In the genomic region with DNA sequence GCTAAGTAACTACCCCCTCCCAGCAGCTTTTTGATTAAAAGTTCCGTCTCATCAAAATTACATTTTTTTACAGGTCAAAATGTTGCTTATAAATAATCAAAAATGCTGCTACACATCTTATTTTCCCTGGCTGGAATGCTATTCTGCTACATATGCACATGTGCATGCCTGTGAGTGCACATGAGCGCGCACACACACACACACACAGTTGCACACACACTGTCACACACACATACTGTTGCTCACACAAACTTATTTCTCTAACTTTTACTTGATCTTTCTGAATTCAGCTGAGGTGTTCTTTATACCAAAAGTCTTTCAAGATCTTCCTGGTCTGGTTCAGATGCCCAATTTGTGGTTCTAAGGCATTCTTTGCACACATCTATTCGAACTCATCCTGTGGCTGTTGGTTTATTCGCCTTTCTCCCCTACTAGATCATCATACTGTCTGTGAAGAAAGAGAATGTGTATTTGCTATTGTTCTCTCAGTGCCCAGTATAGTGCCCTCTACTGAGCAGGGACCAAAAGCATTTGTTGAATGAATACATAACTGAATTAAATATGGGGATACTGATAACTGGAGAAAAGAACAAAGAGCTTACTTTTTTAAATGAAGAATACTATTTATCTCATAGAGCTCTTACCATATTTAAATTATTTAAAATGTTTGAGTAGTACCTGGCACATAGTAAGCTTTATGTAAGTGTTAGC, we compare ENCODE assay signal across 19 cellular contexts.
DNase-seq lines count a peak whose midpoint lies in the region; ATAC-seq and TF ChIP-seq lines count a peak whose summit lies in the region.
"Had no signal": no experiment of that assay in that cellular context is flagged by ENCODE, and none has a peak within 500 bp of the region (broad histone marks: within the 10 kb centered on the region; RNA-seq: fewer than 3 reads in every experiment).

No MANE protein-coding gene starts in this region.

- H2BK20ac ChIP-seq in IMR-90 (ENCODE audit: low read depth, low read length), result 0 out of 2 replicates have a peak overlapping the region, but pooled peaks have one; percentile 44

- no peak overlapping the region for H3K18ac ChIP-seq in IMR-90 (ENCODE audit: low read depth, low read length)

- in situ Hi-C loops in IMR-90 (cut with MboI; ENCODE audit: low sequenced_read_pairs), result no loop called here
- in situ Hi-C loops in astrocyte of the spinal cord (cut with HindIII; ENCODE audit: low sequenced_read_pairs), result no loop called here

- H3K4me2 ChIP-seq in IMR-90 (ENCODE audit: low read depth, low read length), result no peak overlapping the region

- H4K20me1 ChIP-seq in IMR-90 (ENCODE audit: insufficient read depth, low read length), result no peaks in the 10 kb centered on the region

- BruUV-seq in IMR-90 (replicated peaks; lab: Mats Ljungman, UMichigan), result no TSS peak

- no peak overlapping the region for H4K8ac ChIP-seq in IMR-90 (ENCODE audit: low read depth in 2 of 2, low read length in 2 of 2)

- no peak overlapping the region for H4K91ac ChIP-seq in IMR-90 (ENCODE audit: insufficient read depth, low read depth, low read length)

- H2AFZ ChIP-seq in IMR-90 (replicated peaks; ENCODE audit: low read length, poor library complexity), result no peak overlapping the region

- H3K23ac ChIP-seq in IMR-90 (ENCODE audit: low read depth, low read length), result 0 out of 2 replicates have a peak overlapping the region, but pooled peaks have one; percentile 33

- no peak overlapping the region for H3K14ac ChIP-seq in IMR-90 (replicated peaks; ENCODE audit: low read depth, low read length)

- ATAC-seq in IMR-90 (ENCODE audit: low read depth) (no peak), right lobe of liver (peak in 3 of 4 donors; percentile 29 to 41 (median 32)), GM21786 (IDR thresholded peaks at IDR 0.05; ENCODE audit: unreplicated experiment) (no peak), lower lobe of right lung (no peak)
- ATAC-seq: activated CD8-positive, alpha-beta memory T cell treated with anti-CD3 and anti-CD28 coated beads, Interleukin-2, amount 10 ng/mL, durations not matched to agents 7 days and 5 days; K562 had no signal

- no peaks in the 10 kb centered on the region for H3K27me3 ChIP-seq in IMR-90 (ENCODE audit: control insufficient read depth, insufficient read depth, low read length)
- H3K27me3 ChIP-seq in right lobe of liver, result no peaks in the 10 kb centered on the region
- no peaks in the 10 kb centered on the region for H3K27me3 ChIP-seq in lower lobe of right lung (ENCODE audit: low read depth)
- H3K27me3 ChIP-seq: ascending aorta, thyroid gland had no signal

- DNase-seq in DMS53 treated with DMSO at 0.1 percent for 48 hours (lab: John Stamatoyannopoulos, UW; ENCODE audit: unreplicated experiment) (peak; percentile 31), IMR-90 (no peak), astrocyte of the spinal cord (ENCODE audit: low read depth, low spot score) (no peak), right lobe of liver (no peak), EL (no peak), lower lobe of right lung (no peak)
- DNase-seq in stimulated activated CD4-positive, alpha-beta T cell treated with anti-CD3 and anti-CD28 coated beads, Interleukin-12 subunit alpha, Interleukin-12 subunit beta, amount 100 ng/mL, for 4 hours, result no peak
- DNase-seq: activated CD4-positive, CD25-positive, alpha-beta regulatory T cell; activated CD8-positive, alpha-beta memory T cell treated with anti-CD3 and anti-CD28 coated beads, Interleukin-2, amount 10 ng/mL, durations not matched to agents 7 days and 5 days; activated gamma-delta T cell treated with Interleukin-2 at 50 U/mL for 16 hours; foreskin fibroblast; H7; NCI-H1436 treated with DMSO at 0.1 percent for 48 hours; stimulated activated CD4-positive, alpha-beta T cell treated with anti-CD3 and anti-CD28 coated beads, Interleukin-4, amount 100 ng/mL, for 4 hours; thyroid gland had no signal

- H2BK120ac ChIP-seq in IMR-90 (ENCODE audit: low read depth, low read length), result peak overlapping the region; percentile 18; the same call in 1 of the 2 replicates

- H3K9ac ChIP-seq in IMR-90 (ENCODE audit: low read depth, low read length), result no peak overlapping the region

- H3K9me3 ChIP-seq in IMR-90 (ENCODE audit: control insufficient read depth, insufficient read depth, low read length) (no peaks in the 10 kb centered on the region), right lobe of liver (no peaks in the 10 kb centered on the region), lower lobe of right lung (no peaks in the 10 kb centered on the region)
- H3K9me3 ChIP-seq: ascending aorta, thyroid gland had no signal

- H2BK15ac ChIP-seq in IMR-90 (ENCODE audit: low read depth, low read length), result peak overlapping the region; percentile 74; the same call in 1 of the 3 replicates

- TF ChIP-seq POLR2A in IMR-90 (IDR thresholded peaks at IDR 0.05; ENCODE audit: low read depth, low read length) (no peak), right lobe of liver (IDR thresholded peaks at IDR 0.05) (no peak)

- peaks cover 2% of the 10 kb centered on the region for H3K4me1 ChIP-seq in IMR-90 (ENCODE audit: control insufficient read depth, insufficient read depth, low read length)
- H3K4me1 ChIP-seq in right lobe of liver, result no peaks in the 10 kb centered on the region
- H3K4me1 ChIP-seq in lower lobe of right lung, result no peaks in the 10 kb centered on the region
- H3K4me1 ChIP-seq: ascending aorta, thyroid gland had no signal

- dilution Hi-C loops in IMR-90 (cut with HindIII; ENCODE audit: low sequenced_read_pairs, unreplicated experiment), result no loop called here

- H2BK5ac ChIP-seq in IMR-90 (ENCODE audit: low read depth, low read length, poor library complexity, severe bottlenecking), result no peak overlapping the region

- POLR2A ChIA-PET in IMR-90 (lab: Charles Lee; ENCODE audit: unreplicated experiment), result no interaction called here

- H3K27ac ChIP-seq in IMR-90 (ENCODE audit: insufficient read depth, low read length) (no peak overlapping the region), right lobe of liver (no peak overlapping the region), lower lobe of right lung (no peak overlapping the region)
- H3K27ac ChIP-seq: ascending aorta, thyroid gland had no signal

- H3K9me1 ChIP-seq in IMR-90 (ENCODE audit: insufficient read depth, low read length), result peaks cover 5% of the 10 kb centered on the region; the same call in 1 of the 2 replicates

- no peak overlapping the region for H2AK5ac ChIP-seq in IMR-90 (ENCODE audit: low read depth, low read length)

- TF ChIP-seq CTCF in IMR-90 (conservative IDR thresholded peaks at IDR 0.05; ENCODE audit: low read depth, low read length), result no peak
- peak; percentile 28 for TF ChIP-seq CTCF in astrocyte of the spinal cord (IDR thresholded peaks at IDR 0.05; ENCODE audit: low read depth, low read length)
- TF ChIP-seq CTCF in right lobe of liver (IDR thresholded peaks at IDR 0.05), result peak in 3 of 4 donors; percentile 19 to 24 (median 19)
- no peak for TF ChIP-seq CTCF in lower lobe of right lung (IDR thresholded peaks at IDR 0.05)

- TF ChIP-seq RAD21 in IMR-90 (IDR thresholded peaks at IDR 0.05; ENCODE audit: low read length), result no peak

- H3K36me3 ChIP-seq in IMR-90 (ENCODE audit: control insufficient read depth, insufficient read depth, low read length) (no peaks in the 10 kb centered on the region), right lobe of liver (no peaks in the 10 kb centered on the region), lower lobe of right lung (no peaks in the 10 kb centered on the region)
- H3K36me3 ChIP-seq: ascending aorta, thyroid gland had no signal

- H3K4me3 ChIP-seq in IMR-90 (ENCODE audit: insufficient read depth, low read depth, low read length) (no peak overlapping the region), astrocyte of the spinal cord (ENCODE audit: low read depth, low read length) (no peak overlapping the region), right lobe of liver (no peak overlapping the region), lower lobe of right lung (no peak overlapping the region)
- H3K4me3 ChIP-seq: ascending aorta, K562, lung, thyroid gland had no signal

- no peak overlapping the region for H2AK9ac ChIP-seq in IMR-90 (replicated peaks; ENCODE audit: low read depth, low read length, poor library complexity)

- peak overlapping the region; percentile 19; the same call in 1 of the 2 replicates for H3K4ac ChIP-seq in IMR-90 (ENCODE audit: low read depth, low read length)

- H3K56ac ChIP-seq in IMR-90 (ENCODE audit: extremely low read depth, insufficient read depth, low read length), result no peak overlapping the region

- WGBS in IMR-90 (ENCODE audit: extremely low coverage in 2 of 2, insufficient read length in 1 of 2), 2 experiments, result no CpG with 5 or more reads among the region's 5 CpGs
- 82% methylated on average over 5 of the region's 5 CpGs for WGBS in right lobe of liver (ENCODE audit: insufficient coverage, low coverage, low lambda C conversion rate, missing lambda C conversion rate)

- no peaks in the 10 kb centered on the region; a peak in 2 of 4 replicates for H3K79me1 ChIP-seq in IMR-90 (ENCODE audit: low read depth in 1 of 2, low read length in 2 of 2)

- intact Hi-C loops in IMR-90 (cut with micrococcal nuclease) (no loop called here), right lobe of liver (cut with DNase I) (no loop called here), lower lobe of right lung (cut with DNase I) (no loop called here)

- H4K5ac ChIP-seq in IMR-90 (ENCODE audit: low read depth, low read length), result peak overlapping the region; percentile 77; the same call in 1 of the 2 replicates

- CTCF ChIA-PET in IMR-90 (lab: Yijun Ruan, JAX), result no interaction called here

TF ChIP-seq in IMR-90, 13 proteins besides CTCF, POLR2A, EP300 and RAD21 (continues in another document):
- TF ChIP-seq, protein P1, sequence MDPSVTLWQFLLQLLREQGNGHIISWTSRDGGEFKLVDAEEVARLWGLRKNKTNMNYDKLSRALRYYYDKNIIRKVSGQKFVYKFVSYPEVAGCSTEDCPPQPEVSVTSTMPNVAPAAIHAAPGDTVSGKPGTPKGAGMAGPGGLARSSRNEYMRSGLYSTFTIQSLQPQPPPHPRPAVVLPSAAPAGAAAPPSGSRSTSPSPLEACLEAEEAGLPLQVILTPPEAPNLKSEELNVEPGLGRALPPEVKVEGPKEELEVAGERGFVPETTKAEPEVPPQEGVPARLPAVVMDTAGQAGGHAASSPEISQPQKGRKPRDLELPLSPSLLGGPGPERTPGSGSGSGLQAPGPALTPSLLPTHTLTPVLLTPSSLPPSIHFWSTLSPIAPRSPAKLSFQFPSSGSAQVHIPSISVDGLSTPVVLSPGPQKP (IDR thresholded peaks at IDR 0.05; ENCODE audit: borderline replicate concordance, low read depth, low read length), result no peak
- TF ChIP-seq CEBPB (IDR thresholded peaks at IDR 0.05; ENCODE audit: low read depth, low read length) (no peak), MAFK (IDR thresholded peaks at IDR 0.05; ENCODE audit: low read depth, low read length) (no peak), BHLHE40 (IDR thresholded peaks at IDR 0.05; ENCODE audit: low read depth, low read length) (no peak), RFX5 (IDR thresholded peaks at IDR 0.05; ENCODE audit: low read depth, low read length) (no peak), MAZ (IDR thresholded peaks at IDR 0.05; ENCODE audit: borderline replicate concordance, low read depth, low read length) (no peak), SMC3 (IDR thresholded peaks at IDR 0.05; ENCODE audit: low read depth, low read length) (no peak), FOS (IDR thresholded peaks at IDR 0.05; ENCODE audit: low read depth, low read length) (no peak), CHD1 (IDR thresholded peaks at IDR 0.05; ENCODE audit: low read depth, low read length) (no peak)

Comparison
In these comparisons a context has a peak if more than half of its experiments do, and no peak if none do; other contexts are left out.
1. ATAC-seq: peak in right lobe of liver (3 of 4); none in IMR-90 (single experiment), GM21786 (single experiment) and lower lobe of right lung (0 of 2).
2. CTCF ChIP-seq: peak in astrocyte of the spinal cord (single experiment) and right lobe of liver (3 of 4); none in IMR-90 (single experiment) and lower lobe of right lung (single experiment).